Comparison of ENCODE assay signal across 14 cellular contexts in the genomic region with DNA sequence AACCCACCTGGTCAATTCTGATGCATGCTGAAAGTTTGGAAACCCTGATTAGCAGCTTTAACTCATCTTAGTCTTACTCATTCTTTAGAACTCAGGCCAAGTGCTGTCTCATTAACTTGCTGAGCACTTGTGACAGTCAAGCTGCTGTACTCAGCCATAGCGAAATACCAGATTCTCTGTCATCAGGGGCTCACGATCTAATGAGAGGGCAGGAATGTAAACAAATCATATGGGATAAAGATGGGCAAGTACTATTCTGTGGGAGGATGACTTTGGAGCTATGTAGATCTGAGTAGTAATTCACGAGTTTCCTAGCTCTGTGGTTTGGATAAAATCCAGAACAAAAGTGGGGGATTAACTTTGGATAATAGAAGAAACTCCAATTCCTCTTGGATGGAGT.
DNase-seq lines count a peak whose midpoint lies in the region; ATAC-seq, FAIRE-seq and TF ChIP-seq lines count a peak whose summit lies in the region.
"Had no signal": no experiment of that assay in that cellular context is flagged by ENCODE, and none has a peak within 500 bp of the region (broad histone marks: within the 10 kb centered on the region; RNA-seq: fewer than 3 reads in every experiment).

No MANE protein-coding gene starts in this region.

- WGBS in mesenchymal stem cell = 0% methylated on average over 3 of the region's 3 CpGs
- WGBS in testis, 2 donors = 36 to 47% methylated on average over 3 of the region's 3 CpGs

- ATAC-seq in GM18909 (IDR thresholded peaks at IDR 0.05; ENCODE audit: poor library complexity, unreplicated experiment) = no peak
- no peak for ATAC-seq in GM18519 (IDR thresholded peaks at IDR 0.05; ENCODE audit: low FRiP score, unreplicated experiment)
- ATAC-seq: activated naive CD8-positive, alpha-beta T cell treated with anti-CD3 and anti-CD28 coated beads, Interleukin-2, amount 50 U/mL, for 24 hours had no signal

- no peak overlapping the region for H2BK12ac ChIP-seq in mesenchymal stem cell (ENCODE audit: low read length in 2 of 2)

- no peak overlapping the region for H3K4ac ChIP-seq in mesenchymal stem cell (ENCODE audit: low read depth in 1 of 2, low read length in 2 of 2)

- H3K9ac ChIP-seq in mesenchymal stem cell (ENCODE audit: low read length) = no peak overlapping the region

- H3K9me3 ChIP-seq in mesenchymal stem cell (ENCODE audit: control insufficient read depth, low read length) = no peaks in the 10 kb centered on the region
- no peaks in the 10 kb centered on the region for H3K9me3 ChIP-seq in testis
- H3K9me3 ChIP-seq: pancreas, transverse colon had no signal

- H4K8ac ChIP-seq in mesenchymal stem cell (ENCODE audit: low read length) = no peak overlapping the region

- H2BK5ac ChIP-seq in mesenchymal stem cell (ENCODE audit: low read depth, low read length, poor library complexity, severe bottlenecking) = no peak overlapping the region

- H3K23ac ChIP-seq in mesenchymal stem cell (ENCODE audit: low read length in 2 of 2) = no peak overlapping the region

- no peak overlapping the region for H2AK5ac ChIP-seq in mesenchymal stem cell (ENCODE audit: low read length, severe bottlenecking)

- TF ChIP-seq POLR2A in testis (IDR thresholded peaks at IDR 0.05) = no peak

- no peaks in the 10 kb centered on the region for H3K79me1 ChIP-seq in mesenchymal stem cell (replicated peaks; ENCODE audit: low read length, poor library complexity, severe bottlenecking)

- no peak overlapping the region for H4K91ac ChIP-seq in mesenchymal stem cell (ENCODE audit: low read length)

- H3K18ac ChIP-seq in mesenchymal stem cell (ENCODE audit: low read depth in 1 of 2, low read length in 2 of 2) = no peak overlapping the region

- no peak for FAIRE-seq in bronchial epithelial cell (lab: Jason Lieb, UNC)
- FAIRE-seq: pancreas had no signal

- H3K36me3 ChIP-seq in bronchial epithelial cell (ENCODE audit: control insufficient read depth, insufficient read depth, low read length) (no peaks in the 10 kb centered on the region), mesenchymal stem cell (ENCODE audit: control insufficient read depth in 1 of 2, insufficient read depth in 2 of 2, low read depth in 1 of 2, low read length in 2 of 2) (no peaks in the 10 kb centered on the region), testis (ENCODE audit: low read depth, missing control alignments) (no peaks in the 10 kb centered on the region)
- H3K36me3 ChIP-seq: pancreas, transverse colon had no signal

- H2BK120ac ChIP-seq in mesenchymal stem cell (ENCODE audit: low read depth, low read length) = no peak overlapping the region

- DNase-seq in AG09319 (ENCODE audit: extremely low read depth, low read depth) (peak; percentile 97), HS-27A (ENCODE audit: low read depth) (peak; percentile 12), bronchial epithelial cell (ENCODE audit: low read depth) (peak; percentile 4), mesenchymal stem cell (peak; percentile 87), testis (no peak)
- no peak for DNase-seq in stimulated activated CD4-positive, alpha-beta T cell treated with anti-CD3 and anti-CD28 coated beads, Interleukin-2, amount 100 ng/mL, for 48 hours
- DNase-seq: activated naive CD8-positive, alpha-beta T cell treated with anti-CD3 and anti-CD28 coated beads, Interleukin-2, amount 50 U/mL, for 24 hours; DND-41; erythroblast; H9; pancreas; transverse colon had no signal

- H3K27ac ChIP-seq in mesenchymal stem cell (ENCODE audit: low read length, poor library complexity, severe bottlenecking) (no peak overlapping the region), testis (no peak overlapping the region)
- H3K27ac ChIP-seq: pancreas, transverse colon had no signal

- H3K14ac ChIP-seq in mesenchymal stem cell (ENCODE audit: low read length in 2 of 2) = no peak overlapping the region

- H2AFZ ChIP-seq in mesenchymal stem cell (ENCODE audit: low read depth, low read length) = no peak overlapping the region

- H3K4me2 ChIP-seq in mesenchymal stem cell (ENCODE audit: low read length, poor library complexity, severe bottlenecking) = no peak overlapping the region

- no peak for TF ChIP-seq CTCF in AG09319 (IDR thresholded peaks at IDR 0.05; ENCODE audit: low read depth, low read length)
- TF ChIP-seq CTCF in bronchial epithelial cell (IDR thresholded peaks at IDR 0.05; ENCODE audit: insufficient read depth, low read length, severe bottlenecking) = no peak
- no peak for TF ChIP-seq CTCF in testis (IDR thresholded peaks at IDR 0.05)

- no peaks in the 10 kb centered on the region for H3K4me1 ChIP-seq in mesenchymal stem cell (ENCODE audit: control insufficient read depth, insufficient read depth, low read depth, low read length)
- H3K4me1 ChIP-seq in testis = no peaks in the 10 kb centered on the region
- H3K4me1 ChIP-seq: pancreas, transverse colon had no signal

- H3K4me3 ChIP-seq in bronchial epithelial cell (ENCODE audit: low read depth, low read length) = no peak overlapping the region
- H3K4me3 ChIP-seq in mesenchymal stem cell (ENCODE audit: insufficient read depth in 1 of 2, low read depth in 1 of 2, low read length in 2 of 2) = peak overlapping the region in 1 of 2 experiments; percentile 20
- H3K4me3 ChIP-seq in testis = no peak overlapping the region
- H3K4me3 ChIP-seq: pancreas, transverse colon had no signal

- H3K27me3 ChIP-seq in bronchial epithelial cell (ENCODE audit: control insufficient read depth, insufficient read depth, low read length) (no peaks in the 10 kb centered on the region), mesenchymal stem cell (ENCODE audit: control insufficient read depth in 1 of 2, insufficient read depth in 1 of 2, low read length in 2 of 2) (peaks cover 7% of the 10 kb centered on the region in 2 experiments), testis (no peaks in the 10 kb centered on the region)
- H3K27me3 ChIP-seq: pancreas, transverse colon had no signal

- intact Hi-C loops in testis (cut with DNase I; ENCODE audit: low total_unique reads) = no loop called here

- no peak overlapping the region for H2BK15ac ChIP-seq in mesenchymal stem cell (ENCODE audit: low read depth, poor library complexity, severe bottlenecking)

Comparison
In these comparisons a context has a peak if more than half of its experiments do, and no peak if none do; other contexts are left out.
1. DNase-seq: peak in AG09319 (single experiment), HS-27A (single experiment), bronchial epithelial cell (single experiment) and mesenchymal stem cell (single experiment); none in stimulated activated CD4-positive, alpha-beta T cell treated with anti-CD3 and anti-CD28 coated beads, Interleukin-2, amount 100 ng/mL, for 48 hours (0 of 2) and testis (single experiment).